Comparison of ENCODE assay signal across 22 cellular contexts in genomic region chrX:53550756-53551463, GRCh38.
"Had no signal": no experiment of that assay in that cellular context is flagged by ENCODE, and none has a peak within 500 bp of the region (broad histone marks: within the 10 kb centered on the region; RNA-seq: fewer than 3 reads in every experiment).

No MANE protein-coding gene starts in this region.

- H3K27me3 ChIP-seq: brain microvascular endothelial cell, colonic mucosa, esophagus squamous epithelium, gastrocnemius medialis, spleen, thyroid gland, upper lobe of right lung had no signal

- H3K4me3 Mint-ChIP-seq: activated CD8-positive, alpha-beta T cell treated with anti-CD3 and anti-CD28 coated beads for 36 hours; effector memory CD8-positive, alpha-beta T cell; natural killer cell; T-helper 1 cell treated with Interleukin-12 subunit alpha and Interleukin-12 subunit beta and Interleukin-4 antibody, amounts not matched to agents 30 μg/mL and 1 μg/mL, for 36 hours had no signal

- H3K9me3 Mint-ChIP-seq: activated CD8-positive, alpha-beta T cell treated with anti-CD3 and anti-CD28 coated beads for 36 hours; effector memory CD8-positive, alpha-beta T cell; natural killer cell; T-helper 1 cell treated with Interleukin-12 subunit alpha and Interleukin-12 subunit beta and Interleukin-4 antibody, amounts not matched to agents 30 μg/mL and 1 μg/mL, for 36 hours had no signal

- H3K9me3 ChIP-seq: colonic mucosa, esophagus squamous epithelium, gastrocnemius medialis, prostate gland, spleen, thyroid gland, upper lobe of right lung had no signal

- H3K4me1 ChIP-seq: colonic mucosa, esophagus squamous epithelium, gastrocnemius medialis, prostate gland, spleen, thyroid gland, upper lobe of right lung had no signal

- H3K27ac ChIP-seq: brain microvascular endothelial cell, colonic mucosa, dorsolateral prefrontal cortex, esophagus squamous epithelium, gastrocnemius medialis, prostate gland, spleen, thyroid gland, upper lobe of right lung had no signal

- H3K4me3 ChIP-seq: colonic mucosa, dorsolateral prefrontal cortex, esophagus squamous epithelium, gastrocnemius medialis, prostate gland, spleen, thyroid gland, upper lobe of right lung had no signal

- H3K27ac Mint-ChIP-seq: activated CD8-positive, alpha-beta T cell treated with anti-CD3 and anti-CD28 coated beads for 36 hours; effector memory CD8-positive, alpha-beta T cell; natural killer cell; T-helper 1 cell treated with Interleukin-12 subunit alpha and Interleukin-12 subunit beta and Interleukin-4 antibody, amounts not matched to agents 30 μg/mL and 1 μg/mL, for 36 hours had no signal

- H3K27me3 Mint-ChIP-seq: activated CD8-positive, alpha-beta T cell treated with anti-CD3 and anti-CD28 coated beads for 36 hours; effector memory CD8-positive, alpha-beta T cell had no signal

- ATAC-seq: activated CD8-positive, alpha-beta T cell treated with anti-CD3 and anti-CD28 coated beads for 36 hours; effector memory CD8-positive, alpha-beta T cell; gastrocnemius medialis; left ventricle myocardium superior; natural killer cell; stimulated activated naive CD8-positive, alpha-beta T cell treated with anti-CD3 and anti-CD28 coated beads, Interleukin-15, Interleukin-2, amounts not matched to agents 100 U/mL and 50 U/mL, for 24 hours; upper lobe of right lung had no signal

- DNase-seq: activated CD4-positive, alpha-beta T cell treated with anti-CD3 and anti-CD28 coated beads for 48 hours; activated CD8-positive, alpha-beta T cell treated with anti-CD3 and anti-CD28 coated beads for 36 hours; activated naive CD4-positive, alpha-beta T cell treated with Interleukin-2 at 50 U/mL for 16 hours; activated T-cell treated with anti-CD3 and anti-CD28 coated beads, Interleukin-2, amount 50 U/mL, for 1 hour; aorta; brain microvascular endothelial cell; colonic mucosa; dorsolateral prefrontal cortex; effector memory CD8-positive, alpha-beta T cell; esophagus squamous epithelium; gastrocnemius medialis; hypothalamus; left ventricle myocardium superior; midbrain; natural killer cell; spleen; stimulated activated CD4-positive, alpha-beta T cell treated with anti-CD3 and anti-CD28 coated beads, Interleukin-4, amount 100 ng/mL, for 1 hour; stimulated activated naive CD8-positive, alpha-beta T cell treated with anti-CD3 and anti-CD28 coated beads, Interleukin-15, Interleukin-2, amounts not matched to agents 100 U/mL and 50 U/mL, for 24 hours; thyroid gland; upper lobe of right lung had no signal
